ENCODE assay signal across 13 cellular contexts in genomic region chr1:19738669-19739068, GRCh38.
DNase-seq lines count a peak whose midpoint lies in the region; ATAC-seq, FAIRE-seq and TF ChIP-seq lines count a peak whose summit lies in the region.
"Had no signal": no experiment of that assay in that cellular context is flagged by ENCODE, and none has a peak within 500 bp of the region (broad histone marks: within the 10 kb centered on the region; RNA-seq: fewer than 3 reads in every experiment).

No MANE protein-coding gene starts in this region.

- TF ChIP-seq CTCF in choroid plexus epithelial cell (conservative IDR thresholded peaks at IDR 0.05; ENCODE audit: low read depth, low read length): no peak
- no peak for TF ChIP-seq CTCF in kidney (IDR thresholded peaks at IDR 0.05; ENCODE audit: borderline replicate concordance, extremely low read depth, insufficient read depth)
- TF ChIP-seq CTCF in tibial artery (IDR thresholded peaks at IDR 0.05): no peak
- no peak for TF ChIP-seq CTCF in CD14-positive monocyte (IDR thresholded peaks at IDR 0.05)
- no peak for TF ChIP-seq CTCF in smooth muscle cell (IDR thresholded peaks at IDR 0.05; ENCODE audit: borderline replicate concordance, insufficient read depth, poor library complexity, severe bottlenecking)

- H3K27me3 ChIP-seq in tibial artery: no peaks in the 10 kb centered on the region
- H3K27me3 ChIP-seq in smooth muscle cell (ENCODE audit: low read depth): peaks cover 18% of the 10 kb centered on the region
- H3K27me3 ChIP-seq: BLaER1 treated with 17β-estradiol and CSF1 and Interleukin-3, amounts not matched to agents 10 nM and 100 nM had no signal

- peaks cover 0 to 11% (median 5%) of the 10 kb centered on the region in 7 donors for H3K9me3 Mint-ChIP-seq in CD14-positive monocyte
- H3K9me3 Mint-ChIP-seq: CD4-positive, alpha-beta T cell had no signal

- H3K27me3 Mint-ChIP-seq in CD14-positive monocyte (ENCODE audit: low read depth in 3 of 3): no peaks in the 10 kb centered on the region
- H3K27me3 Mint-ChIP-seq: CD4-positive, alpha-beta T cell had no signal

- H3K79me2 ChIP-seq in smooth muscle cell (ENCODE audit: low read depth): no peaks in the 10 kb centered on the region

- H3K27ac ChIP-seq in kidney (ENCODE audit: low read depth in 2 of 2, low read length in 2 of 2) (peak overlapping the region; percentile 85 to 90), tibial artery (peak overlapping the region; percentile 81 to 85), smooth muscle cell (ENCODE audit: low read depth) (no peak overlapping the region)
- H3K27ac ChIP-seq: BLaER1 treated with 17β-estradiol and CSF1 and Interleukin-3, amounts not matched to agents 10 nM and 100 nM had no signal

- H3K27ac Mint-ChIP-seq in CD14-positive monocyte: no peak overlapping the region
- H3K27ac Mint-ChIP-seq: CD4-positive, alpha-beta T cell; H9 had no signal

- no peaks in the 10 kb centered on the region for H3K4me1 Mint-ChIP-seq in CD14-positive monocyte
- H3K4me1 Mint-ChIP-seq: H9 had no signal

- no peaks in the 10 kb centered on the region for H3F3A ChIP-seq in smooth muscle cell (ENCODE audit: low read depth)

- no peak for TF ChIP-seq EP300 in Ishikawa (IDR thresholded peaks at IDR 0.05; ENCODE audit: borderline replicate concordance)

- no peak overlapping the region for H3K4me3 Mint-ChIP-seq in CD14-positive monocyte
- H3K4me3 Mint-ChIP-seq: CD4-positive, alpha-beta T cell; H9 had no signal

- intact Hi-C loops in kidney (cut with DNase I): no loop called here
- intact Hi-C loops in tibial artery (cut with DNase I; ENCODE audit: low total_unique reads): no loop called here
- intact Hi-C loops in CD14-positive monocyte (cut with micrococcal nuclease): no loop called here

- no peak for FAIRE-seq in kidney (lab: Jason Lieb, UNC)

- H3K4me1 ChIP-seq in kidney (ENCODE audit: control insufficient read depth in 1 of 2, insufficient read depth in 1 of 2, low read depth in 1 of 2, low read length in 2 of 2) (peaks cover 34 to 52% of the 10 kb centered on the region in 2 donors), tibial artery (peaks cover 0 to 53% (median 41%) of the 10 kb centered on the region in 4 donors), smooth muscle cell (ENCODE audit: low read depth) (no peaks in the 10 kb centered on the region)
- H3K4me1 ChIP-seq: BLaER1 treated with 17β-estradiol and CSF1 and Interleukin-3, amounts not matched to agents 10 nM and 100 nM had no signal

- H3K36me3 ChIP-seq in kidney (ENCODE audit: control insufficient read depth in 1 of 2, insufficient read depth in 2 of 2, low read length in 2 of 2) (peaks cover 0 to 2% of the 10 kb centered on the region in 2 donors), tibial artery (peaks cover 0 to 26% (median 12%) of the 10 kb centered on the region in 3 donors), smooth muscle cell (ENCODE audit: low read depth) (no peaks in the 10 kb centered on the region)

- H3K9me3 ChIP-seq in kidney (ENCODE audit: control insufficient read depth in 1 of 2, low read length in 2 of 2): no peaks in the 10 kb centered on the region
- no peaks in the 10 kb centered on the region for H3K9me3 ChIP-seq in tibial artery
- H3K9me3 ChIP-seq in smooth muscle cell (replicated peaks; ENCODE audit: low read depth): no peaks in the 10 kb centered on the region
- H3K9me3 ChIP-seq: BLaER1 treated with 17β-estradiol and CSF1 and Interleukin-3, amounts not matched to agents 10 nM and 100 nM had no signal

- DNase-seq in choroid plexus epithelial cell (ENCODE audit: low read depth) (peak; percentile 12), kidney (no peak), tibial artery (no peak), CD14-positive monocyte (ENCODE audit: low spot score) (no peak), smooth muscle cell (lab: John Stamatoyannopoulos, UW; ENCODE audit: unreplicated experiment) (no peak)
- DNase-seq: Calu3; CD4-positive, alpha-beta T cell; DMS 273 treated with DMSO at 0.1 percent for 48 hours; GOT3; H9 had no signal

- H2AFZ ChIP-seq in smooth muscle cell (ENCODE audit: low read depth): no peak overlapping the region

- no peak for ATAC-seq in HG02610 (IDR thresholded peaks at IDR 0.05; ENCODE audit: unreplicated experiment)

- 98% methylated on average over 2 of the region's 2 CpGs for WGBS in smooth muscle cell (ENCODE audit: low lambda C conversion rate)

- H3K4me3 ChIP-seq in choroid plexus epithelial cell (ENCODE audit: low read depth, low read length) (no peak overlapping the region), kidney (ENCODE audit: low read length in 2 of 2) (no peak overlapping the region), tibial artery (no peak overlapping the region), smooth muscle cell (no peak overlapping the region)
- H3K4me3 ChIP-seq: BLaER1 treated with 17β-estradiol and CSF1 and Interleukin-3, amounts not matched to agents 10 nM and 100 nM had no signal

- no peak overlapping the region for H3K4me2 ChIP-seq in smooth muscle cell
- H3K4me2 ChIP-seq: BLaER1 treated with 17β-estradiol and CSF1 and Interleukin-3, amounts not matched to agents 10 nM and 100 nM had no signal

- no peak overlapping the region for H3K9ac ChIP-seq in kidney (ENCODE audit: low read length in 2 of 2)
- H3K9ac ChIP-seq in smooth muscle cell (ENCODE audit: low read depth): no peak overlapping the region
- H3K9ac ChIP-seq: BLaER1 treated with 17β-estradiol and CSF1 and Interleukin-3, amounts not matched to agents 10 nM and 100 nM had no signal

- no peaks in the 10 kb centered on the region for H4K20me1 ChIP-seq in smooth muscle cell (ENCODE audit: low read depth)

- H3K36me3 Mint-ChIP-seq in CD14-positive monocyte: peaks cover 26 to 46% of the 10 kb centered on the region in 2 donors

- no peak for TF ChIP-seq RAD21 in Ishikawa (IDR thresholded peaks at IDR 0.05; ENCODE audit: low read depth)

TF ChIP-seq in Ishikawa, 13 proteins besides CTCF, POLR2A, EP300 and RAD21:
- TF ChIP-seq TEAD4 (IDR thresholded peaks at IDR 0.05): no peak
- 0 out of 2 replicates have a peak, but pooled peaks have one; percentile 26 for TF ChIP-seq USF1 (IDR thresholded peaks at IDR 0.05)
